10 cellular contexts compared by ENCODE assay signal in genomic region chr2:194104687-194105086, GRCh38.
DNase-seq lines count a peak whose midpoint lies in the region; ATAC-seq and TF ChIP-seq lines count a peak whose summit lies in the region.
"Had no signal": no experiment of that assay in that cellular context is flagged by ENCODE, and none has a peak within 500 bp of the region (broad histone marks: within the 10 kb centered on the region; RNA-seq: fewer than 3 reads in every experiment).

No MANE protein-coding gene starts in this region.

- intact Hi-C loops in CD14-positive monocyte (cut with micrococcal nuclease): no loop called here
- intact Hi-C loops in esophagus squamous epithelium (cut with DNase I): no loop called here

- no peaks in the 10 kb centered on the region for H3K36me3 Mint-ChIP-seq in CD14-positive monocyte
- H3K36me3 Mint-ChIP-seq in stimulated activated effector memory CD8-positive, alpha-beta T cell treated with anti-CD3 and anti-CD28 coated beads, Interleukin-12 subunit alpha, Interleukin-12 subunit beta, amount 100 ng/mL, for 72 hours: no peaks in the 10 kb centered on the region
- H3K36me3 Mint-ChIP-seq in activated T-cell treated with anti-CD3 and anti-CD28 coated beads, Interleukin-2, amount 50 U/mL, for 4 hours (ENCODE audit: insufficient read depth): no peaks in the 10 kb centered on the region
- H3K36me3 Mint-ChIP-seq: CD8-positive, alpha-beta T cell had no signal

- peak overlapping the region in 1 of 2 donors; percentile 58 for H3K4me3 Mint-ChIP-seq in CD14-positive monocyte
- no peak overlapping the region for H3K4me3 Mint-ChIP-seq in stimulated activated effector memory CD8-positive, alpha-beta T cell treated with anti-CD3 and anti-CD28 coated beads, Interleukin-12 subunit alpha, Interleukin-12 subunit beta, amount 100 ng/mL, for 72 hours
- H3K4me3 Mint-ChIP-seq in activated T-cell treated with anti-CD3 and anti-CD28 coated beads, Interleukin-2, amount 50 U/mL, for 4 hours: no peak overlapping the region
- H3K4me3 Mint-ChIP-seq: CD8-positive, alpha-beta T cell had no signal

- H3K27ac ChIP-seq in SK-N-MC (peak overlapping the region; percentile 15; the same call in 1 of the 2 replicates), esophagus squamous epithelium (no peak overlapping the region)
- H3K27ac ChIP-seq: dorsolateral prefrontal cortex had no signal

- TF ChIP-seq POLR2A in esophagus squamous epithelium (IDR thresholded peaks at IDR 0.05): no peak

- TF ChIP-seq CTCF in CD14-positive monocyte (IDR thresholded peaks at IDR 0.05) (no peak), esophagus squamous epithelium (IDR thresholded peaks at IDR 0.05) (no peak)

- H3K9me3 ChIP-seq in SK-N-MC (ENCODE audit: low read depth, low read length) (no peaks in the 10 kb centered on the region), esophagus squamous epithelium (no peaks in the 10 kb centered on the region)

- H3K4me1 Mint-ChIP-seq in CD14-positive monocyte: peaks cover 12% of the 10 kb centered on the region
- no peaks in the 10 kb centered on the region for H3K4me1 Mint-ChIP-seq in stimulated activated effector memory CD8-positive, alpha-beta T cell treated with anti-CD3 and anti-CD28 coated beads, Interleukin-12 subunit alpha, Interleukin-12 subunit beta, amount 100 ng/mL, for 72 hours
- no peaks in the 10 kb centered on the region for H3K4me1 Mint-ChIP-seq in activated T-cell treated with anti-CD3 and anti-CD28 coated beads, Interleukin-2, amount 50 U/mL, for 4 hours (ENCODE audit: low read depth)

- no peaks in the 10 kb centered on the region for H3K27me3 ChIP-seq in esophagus squamous epithelium
- H3K27me3 ChIP-seq: dorsolateral prefrontal cortex had no signal

- no peak overlapping the region for H3K9ac ChIP-seq in SK-N-MC (ENCODE audit: insufficient read length)

- no peaks in the 10 kb centered on the region for H3K4me1 ChIP-seq in esophagus squamous epithelium

- H3K27me3 Mint-ChIP-seq in CD14-positive monocyte (ENCODE audit: low read depth in 3 of 3): peaks cover 0 to 2% (median 0%) of the 10 kb centered on the region in 3 donors
- H3K27me3 Mint-ChIP-seq in activated T-cell treated with anti-CD3 and anti-CD28 coated beads, Interleukin-2, amount 50 U/mL, for 4 hours (ENCODE audit: low read depth): no peaks in the 10 kb centered on the region

- no peak overlapping the region for H3K4me3 ChIP-seq in SK-N-MC
- no peak overlapping the region for H3K4me3 ChIP-seq in esophagus squamous epithelium
- H3K4me3 ChIP-seq: dorsolateral prefrontal cortex had no signal

- H3K36me3 ChIP-seq in SK-N-MC (ENCODE audit: insufficient read depth, low read length): no peaks in the 10 kb centered on the region
- no peaks in the 10 kb centered on the region for H3K36me3 ChIP-seq in esophagus squamous epithelium

- peak overlapping the region; percentile 70 to 87 (median 85) for H3K27ac Mint-ChIP-seq in CD14-positive monocyte
- no peak overlapping the region for H3K27ac Mint-ChIP-seq in stimulated activated effector memory CD8-positive, alpha-beta T cell treated with anti-CD3 and anti-CD28 coated beads, Interleukin-12 subunit alpha, Interleukin-12 subunit beta, amount 100 ng/mL, for 72 hours
- H3K27ac Mint-ChIP-seq: CD8-positive, alpha-beta T cell had no signal

- DNase-seq in CD14-positive monocyte (ENCODE audit: low spot score) (no peak), SK-N-MC (ENCODE audit: low read depth, low spot score) (no peak), esophagus squamous epithelium (lab: John Stamatoyannopoulos, UW) (no peak)
- DNase-seq in stimulated activated effector memory CD8-positive, alpha-beta T cell treated with anti-CD3 and anti-CD28 coated beads, Interleukin-12 subunit alpha, Interleukin-12 subunit beta, amount 100 ng/mL, for 72 hours (ENCODE audit: low spot score in 2 of 2): no peak
- no peak for DNase-seq in activated effector memory CD4-positive, alpha-beta T cell treated with anti-CD3 and anti-CD28 coated beads, Interleukin-2, amount 50 U/mL, for 16 hours
- no peak for DNase-seq in activated T-cell treated with anti-CD3 and anti-CD28 coated beads, Interleukin-2, amount 50 U/mL, for 4 hours
- DNase-seq: CD8-positive, alpha-beta T cell; dorsolateral prefrontal cortex had no signal

- ATAC-seq in GM19397 (IDR thresholded peaks at IDR 0.05; ENCODE audit: unreplicated experiment) (peak; percentile 98), HG03097 (IDR thresholded peaks at IDR 0.05; ENCODE audit: low FRiP score, unreplicated experiment) (peak; percentile 91)
- ATAC-seq in stimulated activated effector memory CD8-positive, alpha-beta T cell treated with anti-CD3 and anti-CD28 coated beads, Interleukin-12 subunit alpha, Interleukin-12 subunit beta, amount 100 ng/mL, for 72 hours: no peak
- ATAC-seq in activated T-cell treated with anti-CD3 and anti-CD28 coated beads, Interleukin-2, amount 50 U/mL, for 4 hours: no peak
- ATAC-seq: CD8-positive, alpha-beta T cell had no signal

- H3K9me3 Mint-ChIP-seq in CD14-positive monocyte: peaks cover 0 to 2% (median 0%) of the 10 kb centered on the region in 7 donors
- no peaks in the 10 kb centered on the region for H3K9me3 Mint-ChIP-seq in stimulated activated effector memory CD8-positive, alpha-beta T cell treated with anti-CD3 and anti-CD28 coated beads, Interleukin-12 subunit alpha, Interleukin-12 subunit beta, amount 100 ng/mL, for 72 hours
- no peaks in the 10 kb centered on the region for H3K9me3 Mint-ChIP-seq in activated T-cell treated with anti-CD3 and anti-CD28 coated beads, Interleukin-2, amount 50 U/mL, for 4 hours
- H3K9me3 Mint-ChIP-seq: CD8-positive, alpha-beta T cell had no signal

Comparison
In these comparisons a context has a peak if more than half of its experiments do, and no peak if none do; other contexts are left out.
1. ATAC-seq: peak in GM19397 (single experiment) and HG03097 (single experiment); none in stimulated activated effector memory CD8-positive, alpha-beta T cell treated with anti-CD3 and anti-CD28 coated beads, Interleukin-12 subunit alpha, Interleukin-12 subunit beta, amount 100 ng/mL, for 72 hours (single experiment) and activated T-cell treated with anti-CD3 and anti-CD28 coated beads, Interleukin-2, amount 50 U/mL, for 4 hours (0 of 2).